ENCODE assay signal across 9 cellular contexts in the genomic region with DNA sequence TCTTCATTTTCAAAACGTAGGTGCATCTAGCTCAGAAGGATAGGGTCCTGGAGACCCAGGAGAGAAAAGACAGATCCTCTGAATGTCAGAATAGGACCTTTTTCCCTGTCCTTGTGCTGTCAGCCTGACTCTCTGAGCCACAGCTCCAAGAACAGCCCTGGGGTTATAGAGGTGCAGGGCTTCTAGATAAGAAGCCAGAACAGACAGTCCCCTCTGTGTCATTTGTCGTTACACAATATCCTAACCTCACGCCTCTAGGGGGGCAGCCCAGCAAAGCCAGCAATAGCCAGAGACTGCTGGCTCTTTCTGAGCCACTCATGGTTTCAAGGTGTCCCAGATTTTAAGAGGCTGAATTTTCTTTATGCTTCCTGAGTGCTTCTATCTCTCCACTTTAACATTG.
DNase-seq lines count a peak whose midpoint lies in the region; ATAC-seq and TF ChIP-seq lines count a peak whose summit lies in the region.
"Had no signal": no experiment of that assay in that cellular context is flagged by ENCODE, and none has a peak within 500 bp of the region (broad histone marks: within the 10 kb centered on the region; RNA-seq: fewer than 3 reads in every experiment).

No MANE protein-coding gene starts in this region.

- H3F3A ChIP-seq in Loucy (ENCODE audit: low read depth), result peaks cover 12% of the 10 kb centered on the region; the same call in 1 of the 2 replicates

- intact Hi-C loops in OCI-LY7 (cut with micrococcal nuclease; ENCODE audit: unreplicated experiment), result no loop called here

- no peak for DNase-seq in effector memory CD8-positive, alpha-beta T cell
- no peak for DNase-seq in neuronal stem cell (ENCODE audit: low spot score)
- DNase-seq in OCI-LY7 (ENCODE audit: low spot score), result no peak
- no peak for DNase-seq in DMS79 treated with DMSO at 0.1 percent for 48 hours (lab: John Stamatoyannopoulos, UW)
- DNase-seq in NCI-H1417 treated with DMSO at 0.1 percent for 48 hours (lab: John Stamatoyannopoulos, UW), result no peak

- H3K4me1 ChIP-seq in Loucy (ENCODE audit: insufficient read depth, low read length, poor library complexity, severe bottlenecking) (peaks cover 44% of the 10 kb centered on the region), neuronal stem cell (ENCODE audit: control insufficient read depth in 2 of 2, insufficient read depth in 1 of 2, low read depth in 1 of 2, low read length in 2 of 2) (peaks cover 4 to 15% of the 10 kb centered on the region in 2 donors), OCI-LY7 (ENCODE audit: insufficient read depth, low read length, poor library complexity, severe bottlenecking) (no peaks in the 10 kb centered on the region)

- no peak overlapping the region for H2AK5ac ChIP-seq in neuronal stem cell (ENCODE audit: low read depth, low read length)

- peak overlapping the region; percentile 62 for H3K4me3 ChIP-seq in Loucy (ENCODE audit: low read length, poor library complexity, severe bottlenecking)
- no peak overlapping the region for H3K4me3 ChIP-seq in neuronal stem cell (ENCODE audit: low read length in 2 of 2)
- H3K4me3 ChIP-seq in OCI-LY7 (ENCODE audit: low read depth, low read length, poor library complexity, severe bottlenecking), result no peak overlapping the region

- H3K4me1 Mint-ChIP-seq in effector memory CD8-positive, alpha-beta T cell (ENCODE audit: low read depth in 2 of 2), result peaks cover 20 to 26% of the 10 kb centered on the region in 2 donors

- H4K91ac ChIP-seq in neuronal stem cell (ENCODE audit: low read depth, low read length, poor library complexity), result no peak overlapping the region

- H3K9me3 Mint-ChIP-seq in effector memory CD8-positive, alpha-beta T cell, result no peaks in the 10 kb centered on the region

- H3K9me2 ChIP-seq in Loucy (replicated peaks; ENCODE audit: low read depth, low read length) (no peaks in the 10 kb centered on the region), OCI-LY7 (ENCODE audit: insufficient read depth, low read length) (no peaks in the 10 kb centered on the region)

- H3K79me1 ChIP-seq in neuronal stem cell (ENCODE audit: low read depth, low read length), result no peaks in the 10 kb centered on the region

- H3K36me3 ChIP-seq in Loucy (ENCODE audit: insufficient read depth, low read length) (no peaks in the 10 kb centered on the region), neuronal stem cell (replicated peaks in 1 of 2; ENCODE audit: control insufficient read depth in 2 of 2, insufficient read depth in 2 of 2, low read length in 2 of 2) (no peaks in the 10 kb centered on the region), OCI-LY7 (ENCODE audit: insufficient read depth, low read length) (no peaks in the 10 kb centered on the region)
- H3K36me3 ChIP-seq: SJCRH30 had no signal

- no peak overlapping the region for H2BK5ac ChIP-seq in neuronal stem cell (ENCODE audit: low read length)

- H3K27ac ChIP-seq in neuronal stem cell (replicated peaks; ENCODE audit: low read length) (no peak overlapping the region), OCI-LY7 (ENCODE audit: low read depth, low read length, poor library complexity, severe bottlenecking) (no peak overlapping the region)
- H3K27ac ChIP-seq: SJCRH30 had no signal

- no peak for TF ChIP-seq CTCF in Loucy (conservative IDR thresholded peaks at IDR 0.05; ENCODE audit: low read length)
- no peak for TF ChIP-seq CTCF in OCI-LY7 (conservative IDR thresholded peaks at IDR 0.05; ENCODE audit: low read length)

- H3K4ac ChIP-seq in neuronal stem cell (ENCODE audit: low read length), result no peak overlapping the region

- CTCF ChIA-PET in OCI-LY7 (lab: Charles Lee; ENCODE audit: unreplicated experiment), result no interaction called here

- no TSS peak for BruUV-seq in OCI-LY7 (replicated peaks; lab: Mats Ljungman, UMichigan)

- ATAC-seq in GM19395 (IDR thresholded peaks at IDR 0.05; ENCODE audit: unreplicated experiment) (peak; percentile 15), HG03135 (IDR thresholded peaks at IDR 0.05; ENCODE audit: unreplicated experiment) (no peak)
- ATAC-seq in effector memory CD8-positive, alpha-beta T cell (replicated peaks), result peak; percentile 20

- H3K9ac ChIP-seq in Loucy (ENCODE audit: low read depth, low read length, poor library complexity, severe bottlenecking) (peak overlapping the region; percentile 55), neuronal stem cell (ENCODE audit: low read depth, low read length, poor library complexity) (no peak overlapping the region)

- H3K14ac ChIP-seq in neuronal stem cell (ENCODE audit: low read length), result no peak overlapping the region

- peak overlapping the region; percentile 37 to 79 for H3K4me3 Mint-ChIP-seq in effector memory CD8-positive, alpha-beta T cell

- H2AFZ ChIP-seq in Loucy (ENCODE audit: low read length) (peak overlapping the region; percentile 19; the same call in 1 of the 2 replicates), neuronal stem cell (ENCODE audit: low read length) (peak overlapping the region; percentile 72), OCI-LY7 (ENCODE audit: low read length) (no peak overlapping the region)

- H4K20me1 ChIP-seq in Loucy (ENCODE audit: insufficient read depth, low read length, poor library complexity, severe bottlenecking), result no peaks in the 10 kb centered on the region
- no peaks in the 10 kb centered on the region for H4K20me1 ChIP-seq in OCI-LY7 (ENCODE audit: insufficient read depth, low read length)

- POLR2A ChIA-PET in OCI-LY7 (lab: Charles Lee), result no interaction called here

- peaks cover 6% of the 10 kb centered on the region for H3K36me3 Mint-ChIP-seq in effector memory CD8-positive, alpha-beta T cell (ENCODE audit: insufficient read depth)

- H3K27me3 ChIP-seq in Loucy (ENCODE audit: insufficient read depth, low read length, poor library complexity, severe bottlenecking) (no peaks in the 10 kb centered on the region), neuronal stem cell (ENCODE audit: control insufficient read depth in 3 of 3, insufficient read depth in 3 of 3, low read depth in 1 of 3, low read length in 3 of 3) (no peaks in the 10 kb centered on the region)
- H3K27me3 ChIP-seq: SJCRH30 had no signal

- H3K18ac ChIP-seq in neuronal stem cell (ENCODE audit: low read length), result no peak overlapping the region

- H3K9me3 ChIP-seq in Loucy (ENCODE audit: insufficient read depth, low read depth, low read length), result no peaks in the 10 kb centered on the region
- H3K9me3 ChIP-seq in neuronal stem cell (replicated peaks in 1 of 2; ENCODE audit: control insufficient read depth in 2 of 2, insufficient read depth in 1 of 2, low read depth in 1 of 2, low read length in 2 of 2), result no peaks in the 10 kb centered on the region
- H3K9me3 ChIP-seq in OCI-LY7 (ENCODE audit: low read length), result no peaks in the 10 kb centered on the region
- H3K9me3 ChIP-seq: SJCRH30 had no signal

- peak overlapping the region in 1 of 2 donors; percentile 92 for H3K27ac Mint-ChIP-seq in effector memory CD8-positive, alpha-beta T cell

- H3K79me2 ChIP-seq in Loucy (ENCODE audit: insufficient read depth, low read length) (no peaks in the 10 kb centered on the region), OCI-LY7 (ENCODE audit: insufficient read depth, low read depth, low read length) (no peaks in the 10 kb centered on the region)

- no peak overlapping the region for H2BK120ac ChIP-seq in neuronal stem cell (ENCODE audit: low read depth, low read length)

- H3K23ac ChIP-seq in neuronal stem cell (ENCODE audit: low read depth, low read length, poor library complexity), result no peak overlapping the region

- H2BK15ac ChIP-seq in neuronal stem cell (ENCODE audit: low read length), result no peak overlapping the region

- H4K8ac ChIP-seq in neuronal stem cell (ENCODE audit: low read depth, low read length), result no peak overlapping the region

- no peak overlapping the region for H2BK12ac ChIP-seq in neuronal stem cell (ENCODE audit: low read length)

- H3K27me3 Mint-ChIP-seq in effector memory CD8-positive, alpha-beta T cell, result peaks cover 33 to 41% of the 10 kb centered on the region in 2 donors

- peak overlapping the region; percentile 86 for H3K4me2 ChIP-seq in Loucy (ENCODE audit: low read depth, low read length, poor library complexity, severe bottlenecking)
- no peak overlapping the region for H3K4me2 ChIP-seq in neuronal stem cell (ENCODE audit: insufficient read depth, low read length, poor library complexity, severe bottlenecking)
- no peak overlapping the region for H3K4me2 ChIP-seq in OCI-LY7 (ENCODE audit: low read length)

- WGBS in neuronal stem cell (ENCODE audit: extremely low coverage in 2 of 2, insufficient read length in 2 of 2, insufficient replicate concordance in 1 of 2), 2 donors, result no CpG with 5 or more reads among the region's 3 CpGs
